Comparison of ENCODE assay signal across 9 cellular contexts in genomic region chr15:32716960-32717289, GRCh38. TPM values are rescaled to one million over a fixed set of nuclear protein-coding genes. Genes with fewer than 3 reads are reported as not detected.
A peak's percentile ranks its signal among the peaks of the same experiment; 100 is the strongest.
DNase-seq lines count a peak whose midpoint lies in the region; ATAC-seq and TF ChIP-seq lines count a peak whose summit lies in the region.
"Had no signal": no experiment of that assay in that cellular context is flagged by ENCODE, and none has a peak within 500 bp of the region (broad histone marks: within the 10 kb centered on the region; RNA-seq: fewer than 3 reads in every experiment).

No MANE protein-coding gene starts in this region.

- ATAC-seq in CD4-positive, alpha-beta T cell (ENCODE audit: poor library complexity): no peak
- no peak for ATAC-seq in HG03565 (IDR thresholded peaks at IDR 0.05; ENCODE audit: unreplicated experiment)
- ATAC-seq in CD8-positive, alpha-beta T cell: no peak

- H3K4me1 Mint-ChIP-seq in activated naive CD4-positive, alpha-beta T cell treated with anti-CD3 and anti-CD28 coated beads, Interleukin-2, amount 50 U/mL, for 24 hours: peaks cover 14% of the 10 kb centered on the region
- H3K4me1 Mint-ChIP-seq in CD4-positive, alpha-beta T cell (ENCODE audit: low read depth): peaks cover 16% of the 10 kb centered on the region
- H3K4me1 Mint-ChIP-seq in CD8-positive, alpha-beta T cell (ENCODE audit: low read depth): peaks cover 10% of the 10 kb centered on the region

- no peak overlapping the region for H3K14ac ChIP-seq in mesenchymal stem cell (ENCODE audit: low read length in 2 of 2)

- no peaks in the 10 kb centered on the region for H3K9me3 ChIP-seq in mesenchymal stem cell (ENCODE audit: control insufficient read depth, low read length)
- no peaks in the 10 kb centered on the region for H3K9me3 ChIP-seq in tibial artery
- no peaks in the 10 kb centered on the region for H3K9me3 ChIP-seq in CD4-positive, alpha-beta T cell (ENCODE audit: control insufficient read depth, low read length)
- no peaks in the 10 kb centered on the region for H3K9me3 ChIP-seq in CD8-positive, alpha-beta T cell (ENCODE audit: low read length)

- 19% methylated on average over 9 of the region's 11 CpGs for WGBS in mesenchymal stem cell

- intact Hi-C loops in tibial artery (cut with DNase I; ENCODE audit: low total_unique reads): no loop called here
- intact Hi-C loops in CD4-positive, alpha-beta T cell (cut with DNase I, micrococcal nuclease): no loop called here
- intact Hi-C loops in CD8-positive, alpha-beta T cell (cut with DNase I, micrococcal nuclease): no loop called here

- no peaks in the 10 kb centered on the region for H3K27me3 ChIP-seq in brain microvascular endothelial cell (replicated peaks)
- H3K27me3 ChIP-seq in mesenchymal stem cell (ENCODE audit: control insufficient read depth in 1 of 2, insufficient read depth in 1 of 2, low read length in 2 of 2): peaks cover 0 to 39% of the 10 kb centered on the region in 2 experiments
- peaks cover 0 to 64% of the 10 kb centered on the region in 2 donors for H3K27me3 ChIP-seq in tibial artery
- H3K27me3 ChIP-seq in CD4-positive, alpha-beta T cell (ENCODE audit: control insufficient read depth, insufficient read depth, low read length): peaks cover 79% of the 10 kb centered on the region
- peaks cover 8% of the 10 kb centered on the region for H3K27me3 ChIP-seq in CD8-positive, alpha-beta T cell (ENCODE audit: insufficient read depth, low read length)

- H3K9ac ChIP-seq in mesenchymal stem cell (ENCODE audit: low read length): peak overlapping the region; percentile 73

- peaks cover 2% of the 10 kb centered on the region for H3K79me1 ChIP-seq in mesenchymal stem cell (replicated peaks; ENCODE audit: low read length, poor library complexity, severe bottlenecking)

- no peaks in the 10 kb centered on the region for H3K9me3 Mint-ChIP-seq in activated naive CD4-positive, alpha-beta T cell treated with anti-CD3 and anti-CD28 coated beads, Interleukin-2, amount 50 U/mL, for 24 hours
- no peaks in the 10 kb centered on the region for H3K9me3 Mint-ChIP-seq in CD4-positive, alpha-beta T cell
- no peaks in the 10 kb centered on the region for H3K9me3 Mint-ChIP-seq in CD8-positive, alpha-beta T cell

- no peak overlapping the region for H2AK5ac ChIP-seq in mesenchymal stem cell (ENCODE audit: low read length, severe bottlenecking)

- DNase-seq in activated naive CD4-positive, alpha-beta T cell (lab: John Stamatoyannopoulos, UW): no peak
- no peak for DNase-seq in brain microvascular endothelial cell
- no peak for DNase-seq in mesenchymal stem cell
- no peak for DNase-seq in tibial artery
- DNase-seq in CD4-positive, alpha-beta T cell: no peak
- DNase-seq in CD8-positive, alpha-beta T cell: no peak
- DNase-seq: NCI-H1436 treated with DMSO at 0.1 percent for 48 hours had no signal

- H3K27ac ChIP-seq in brain microvascular endothelial cell (peak overlapping the region; percentile 81), mesenchymal stem cell (ENCODE audit: low read length, poor library complexity, severe bottlenecking) (peak overlapping the region; percentile 33), tibial artery (no peak overlapping the region)
- no peak overlapping the region for H3K27ac ChIP-seq in CD4-positive, alpha-beta T cell (ENCODE audit: low read depth, low read length)
- H3K27ac ChIP-seq in CD8-positive, alpha-beta T cell (ENCODE audit: low read depth, low read length): no peak overlapping the region

- TF ChIP-seq CTCF in brain microvascular endothelial cell (IDR thresholded peaks at IDR 0.05; ENCODE audit: low read depth, low read length, missing control alignments): no peak
- TF ChIP-seq CTCF in tibial artery (IDR thresholded peaks at IDR 0.05): no peak
- TF ChIP-seq CTCF in CD4-positive, alpha-beta T cell (IDR thresholded peaks at IDR 0.05): no peak
- no peak for TF ChIP-seq CTCF in CD8-positive, alpha-beta T cell (IDR thresholded peaks at IDR 0.05)

- in situ Hi-C loops in brain microvascular endothelial cell (cut with HindIII; ENCODE audit: low pct_ligation_motif_present, low sequenced_read_pairs): no loop called here

- H2BK5ac ChIP-seq in mesenchymal stem cell (ENCODE audit: low read depth, low read length, poor library complexity, severe bottlenecking): no peak overlapping the region

- CTCF ChIA-PET in CD4-positive, alpha-beta T cell (lab: Charles Lee): no interaction called here
- CTCF ChIA-PET in CD8-positive, alpha-beta T cell (lab: Charles Lee): no interaction called here

- H3K36me3 ChIP-seq in brain microvascular endothelial cell (replicated peaks): peaks cover 3% of the 10 kb centered on the region
- no peaks in the 10 kb centered on the region for H3K36me3 ChIP-seq in mesenchymal stem cell (ENCODE audit: control insufficient read depth in 1 of 2, insufficient read depth in 2 of 2, low read depth in 1 of 2, low read length in 2 of 2)
- no peaks in the 10 kb centered on the region for H3K36me3 ChIP-seq in tibial artery
- H3K36me3 ChIP-seq in CD8-positive, alpha-beta T cell (ENCODE audit: insufficient read depth, low read length): no peaks in the 10 kb centered on the region

- H2BK12ac ChIP-seq in mesenchymal stem cell (ENCODE audit: low read length in 2 of 2): no peak overlapping the region

- H3K4me3 ChIP-seq in brain microvascular endothelial cell (ENCODE audit: low read depth, low read length) (peak overlapping the region; percentile 67), mesenchymal stem cell (ENCODE audit: insufficient read depth in 1 of 2, low read depth in 1 of 2, low read length in 2 of 2) (peak overlapping the region in 1 of 2 experiments; percentile 84), tibial artery (peak overlapping the region; percentile 24 to 49)
- no peak overlapping the region for H3K4me3 ChIP-seq in CD8-positive, alpha-beta T cell (ENCODE audit: low read depth, low read length)

- H3K36me3 Mint-ChIP-seq in activated naive CD4-positive, alpha-beta T cell treated with anti-CD3 and anti-CD28 coated beads, Interleukin-2, amount 50 U/mL, for 24 hours: no peaks in the 10 kb centered on the region
- H3K36me3 Mint-ChIP-seq in CD4-positive, alpha-beta T cell (ENCODE audit: low read depth): no peaks in the 10 kb centered on the region
- H3K36me3 Mint-ChIP-seq in CD8-positive, alpha-beta T cell: no peaks in the 10 kb centered on the region

- no peak overlapping the region for H2AFZ ChIP-seq in mesenchymal stem cell (ENCODE audit: low read depth, low read length)

- no peak overlapping the region for H4K8ac ChIP-seq in mesenchymal stem cell (ENCODE audit: low read length)

- no peak overlapping the region for H3K18ac ChIP-seq in mesenchymal stem cell (ENCODE audit: low read depth in 1 of 2, low read length in 2 of 2)

- peak overlapping the region; percentile 30 for H3K27ac Mint-ChIP-seq in activated naive CD4-positive, alpha-beta T cell treated with anti-CD3 and anti-CD28 coated beads, Interleukin-2, amount 50 U/mL, for 24 hours
- no peak overlapping the region for H3K27ac Mint-ChIP-seq in CD4-positive, alpha-beta T cell
- H3K27ac Mint-ChIP-seq in CD8-positive, alpha-beta T cell: no peak overlapping the region

- no peak overlapping the region for H3K4me3 Mint-ChIP-seq in activated naive CD4-positive, alpha-beta T cell treated with anti-CD3 and anti-CD28 coated beads, Interleukin-2, amount 50 U/mL, for 24 hours
- H3K4me3 Mint-ChIP-seq in CD4-positive, alpha-beta T cell: no peak overlapping the region
- H3K4me3 Mint-ChIP-seq in CD8-positive, alpha-beta T cell: no peak overlapping the region

- H4K91ac ChIP-seq in mesenchymal stem cell (ENCODE audit: low read length): no peak overlapping the region

- H3K4me1 ChIP-seq in mesenchymal stem cell (ENCODE audit: control insufficient read depth, insufficient read depth, low read depth, low read length) (peaks cover 21% of the 10 kb centered on the region), tibial artery (peaks cover 0 to 28% (median 22%) of the 10 kb centered on the region in 4 donors)
- no peaks in the 10 kb centered on the region for H3K4me1 ChIP-seq in CD8-positive, alpha-beta T cell (ENCODE audit: insufficient read depth, low read length)

- POLR2A ChIA-PET in CD4-positive, alpha-beta T cell (lab: Charles Lee): no interaction called here
- POLR2A ChIA-PET in CD8-positive, alpha-beta T cell (lab: Charles Lee): no interaction called here

- peaks cover 45% of the 10 kb centered on the region for H3K27me3 Mint-ChIP-seq in activated naive CD4-positive, alpha-beta T cell treated with anti-CD3 and anti-CD28 coated beads, Interleukin-2, amount 50 U/mL, for 24 hours
- peaks cover 79% of the 10 kb centered on the region for H3K27me3 Mint-ChIP-seq in CD4-positive, alpha-beta T cell
- H3K27me3 Mint-ChIP-seq in CD8-positive, alpha-beta T cell (ENCODE audit: low read depth): peaks cover 56% of the 10 kb centered on the region

- peak overlapping the region; percentile 27 for H2BK120ac ChIP-seq in mesenchymal stem cell (ENCODE audit: low read depth, low read length)

- no peak overlapping the region for H2BK15ac ChIP-seq in mesenchymal stem cell (ENCODE audit: low read depth, poor library complexity, severe bottlenecking)

- no peak overlapping the region for H3K4ac ChIP-seq in mesenchymal stem cell (ENCODE audit: low read depth in 1 of 2, low read length in 2 of 2)

- H3K23ac ChIP-seq in mesenchymal stem cell (ENCODE audit: low read length in 2 of 2): no peak overlapping the region

- peak overlapping the region; percentile 42 for H3K4me2 ChIP-seq in mesenchymal stem cell (ENCODE audit: low read length, poor library complexity, severe bottlenecking)

RNA-seq across cellular contexts. Expression of gene GREM1, which starts 0.9 kb away (rescaled TPM):
- polyA plus RNA-seq in mesenchymal stem cell (2013, experiment 1 of 2): 20.7 TPM
- polyA plus RNA-seq in mesenchymal stem cell (2013, experiment 2 of 2): 22.2 TPM
- total RNA-seq in CD4-positive, alpha-beta T cell: not detected
- not detected for total RNA-seq in CD8-positive, alpha-beta T cell

Comparison
In these comparisons a context has a peak if more than half of its experiments do, and no peak if none do; other contexts are left out.
1. H3K27ac ChIP-seq: peak in brain microvascular endothelial cell (single experiment) and mesenchymal stem cell (single experiment); none in tibial artery (0 of 2), CD4-positive, alpha-beta T cell (single experiment) and CD8-positive, alpha-beta T cell (single experiment).